In the genomic region with DNA sequence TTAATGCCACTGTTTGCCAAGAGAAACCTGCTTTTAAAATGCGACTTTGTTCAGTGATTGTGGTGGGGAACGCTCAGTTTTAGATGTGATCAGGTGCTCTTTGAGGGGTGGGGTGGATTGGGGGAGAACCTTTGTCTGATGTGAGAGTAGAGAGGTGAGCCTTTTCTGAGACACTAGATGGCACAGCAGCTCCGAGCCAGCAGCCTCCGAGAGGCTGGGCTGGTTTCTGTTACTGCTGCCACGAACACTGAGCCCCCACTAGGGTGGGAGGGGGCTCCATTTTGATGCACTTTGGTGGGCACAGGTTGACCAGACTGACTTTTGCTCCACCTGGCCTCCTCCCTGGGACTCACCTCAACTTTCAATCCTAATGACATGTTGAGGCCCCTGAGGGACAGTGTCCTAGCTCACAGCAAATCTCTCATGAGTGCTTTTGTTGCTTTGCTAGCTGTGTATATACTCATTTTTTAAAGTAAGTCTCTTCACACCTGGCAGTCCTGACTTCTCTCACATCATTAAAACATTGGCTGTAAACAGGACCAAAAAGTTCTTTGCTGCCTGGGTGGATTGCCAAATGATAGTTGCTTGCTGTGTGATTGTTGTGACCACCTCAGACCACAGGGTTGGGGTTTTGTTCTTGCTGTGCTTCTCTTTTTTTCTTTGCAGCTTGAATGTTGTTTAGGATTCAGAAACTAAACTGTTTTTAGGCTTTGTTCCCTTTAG, we compare ENCODE assay signal across 18 cellular contexts.
DNase-seq lines count a peak whose midpoint lies in the region; ATAC-seq, FAIRE-seq and TF ChIP-seq lines count a peak whose summit lies in the region.
"Had no signal": no experiment of that assay in that cellular context is flagged by ENCODE, and none has a peak within 500 bp of the region (broad histone marks: within the 10 kb centered on the region; RNA-seq: fewer than 3 reads in every experiment).

No MANE protein-coding gene starts in this region.

- peak overlapping the region; percentile 87 for H3K27ac ChIP-seq in Panc1 (ENCODE audit: low read length)
- H3K27ac ChIP-seq in heart left ventricle = no peak overlapping the region
- H3K27ac ChIP-seq: SK-N-MC had no signal

- H3K27me3 ChIP-seq in Panc1 (ENCODE audit: control insufficient read depth, insufficient read depth, low read length) (no peaks in the 10 kb centered on the region), heart left ventricle (no peaks in the 10 kb centered on the region)

- intact Hi-C loops in Panc1 (cut with micrococcal nuclease; ENCODE audit: unreplicated experiment) (loop anchor here (5.0 kb wide), 1 partner anchor 235 kb away; no protein-coding TSS in a partner anchor), heart left ventricle (cut with DNase I) (loop anchor here in 4 of 10 donors (2.0 to 10.0 kb wide), 5 partner anchors 43 to 470 kb away; no protein-coding TSS in a partner anchor)

- peaks cover 27 to 45% of the 10 kb centered on the region in 2 donors for H3K27me3 Mint-ChIP-seq in stimulated activated naive B cell treated with anti-CD40 and anti-IgM and Interleukin-4, amounts not matched to agents 10 μg/mL and 1 μg/mL and 100 μg/mL, for 72 hours
- peaks cover 49% of the 10 kb centered on the region for H3K27me3 Mint-ChIP-seq in stimulated activated memory B cell treated with anti-CD40 and anti-IgM and Interleukin-4, amounts not matched to agents 10 μg/mL and 1 μg/mL and 100 μg/mL, for 72 hours

- TF ChIP-seq CTCF in Panc1 (IDR thresholded peaks at IDR 0.05) (peak; percentile 90), heart left ventricle (IDR thresholded peaks at IDR 0.05) (peak in 8 of 12 donors; percentile 18 to 53 (median 30))

- CTCF ChIA-PET in Panc1 (lab: Charles Lee) = no interaction called here

- no peak overlapping the region for H3K27ac Mint-ChIP-seq in stimulated activated naive B cell treated with anti-CD40 and anti-IgM and Interleukin-4, amounts not matched to agents 10 μg/mL and 1 μg/mL and 100 μg/mL, for 72 hours
- H3K27ac Mint-ChIP-seq in stimulated activated memory B cell treated with anti-CD40 and anti-IgM and Interleukin-4, amounts not matched to agents 10 μg/mL and 1 μg/mL and 100 μg/mL, for 72 hours = no peak overlapping the region
- H3K27ac Mint-ChIP-seq: activated CD4-positive, alpha-beta T cell treated with anti-CD3 and anti-CD28 coated beads, Interleukin-2, amount 10 ng/mL, durations not matched to agents 24 days and 14 days; nephron progenitor cell had no signal

- POLR2A ChIA-PET in Panc1 (lab: Charles Lee) = no interaction called here

- H3K36me3 ChIP-seq in Panc1 (ENCODE audit: control insufficient read depth, insufficient read depth, low read length) (no peaks in the 10 kb centered on the region), heart left ventricle (peaks cover 0 to 3% (median 0%) of the 10 kb centered on the region in 9 donors)

- H3K9me3 ChIP-seq in Panc1 (ENCODE audit: control insufficient read depth, insufficient read depth, low read depth, low read length) (no peaks in the 10 kb centered on the region), heart left ventricle (no peaks in the 10 kb centered on the region)

- in situ Hi-C loops in Panc1 (cut with HindIII; ENCODE audit: low pct_unique_long_range_greater_than_20kb, low sequenced_read_pairs) = no loop called here

- H3K4me1 ChIP-seq in Panc1 (ENCODE audit: control insufficient read depth, insufficient read depth, low read length) (peaks cover 13% of the 10 kb centered on the region), heart left ventricle (peaks cover 0 to 11% (median 5%) of the 10 kb centered on the region in 12 donors)

- H3K4me3 ChIP-seq in Panc1 (ENCODE audit: low read depth in 2 of 2, low read length in 2 of 2) (no peak overlapping the region), heart left ventricle (no peak overlapping the region)
- H3K4me3 ChIP-seq: SK-N-MC had no signal

- ATAC-seq in Panc1 (peak; percentile 94), heart left ventricle (peak; percentile 51 to 73 (median 62)), GM18498 (IDR thresholded peaks at IDR 0.05; ENCODE audit: unreplicated experiment) (no peak)
- ATAC-seq in stimulated activated naive B cell treated with anti-CD40 and anti-IgM and Interleukin-4, amounts not matched to agents 10 μg/mL and 1 μg/mL and 100 μg/mL, for 72 hours (replicated peaks) = peak; percentile 67 to 70
- no peak for ATAC-seq in stimulated activated memory B cell treated with anti-CD40 and anti-IgM and Interleukin-4, amounts not matched to agents 10 μg/mL and 1 μg/mL and 100 μg/mL, for 72 hours

- 59 to 66% (median 65%) methylated on average over 5 of the region's 5 CpGs for WGBS in heart left ventricle, 4 donors

- TF ChIP-seq POLR2A in heart left ventricle (IDR thresholded peaks at IDR 0.05) = no peak
- TF ChIP-seq POLR2A in GM12891 (IDR thresholded peaks at IDR 0.05; ENCODE audit: low read depth, low read length) = no peak

- H3K4me1 Mint-ChIP-seq in stimulated activated naive B cell treated with anti-CD40 and anti-IgM and Interleukin-4, amounts not matched to agents 10 μg/mL and 1 μg/mL and 100 μg/mL, for 72 hours = peaks cover 0 to 9% of the 10 kb centered on the region in 2 donors
- no peaks in the 10 kb centered on the region for H3K4me1 Mint-ChIP-seq in stimulated activated memory B cell treated with anti-CD40 and anti-IgM and Interleukin-4, amounts not matched to agents 10 μg/mL and 1 μg/mL and 100 μg/mL, for 72 hours

- H3K4me3 Mint-ChIP-seq in stimulated activated naive B cell treated with anti-CD40 and anti-IgM and Interleukin-4, amounts not matched to agents 10 μg/mL and 1 μg/mL and 100 μg/mL, for 72 hours = no peak overlapping the region
- H3K4me3 Mint-ChIP-seq in stimulated activated memory B cell treated with anti-CD40 and anti-IgM and Interleukin-4, amounts not matched to agents 10 μg/mL and 1 μg/mL and 100 μg/mL, for 72 hours = no peak overlapping the region
- H3K4me3 Mint-ChIP-seq: activated CD4-positive, alpha-beta T cell treated with anti-CD3 and anti-CD28 coated beads, Interleukin-2, amount 10 ng/mL, durations not matched to agents 24 days and 14 days; nephron progenitor cell had no signal

- DNase-seq in SKM-1 treated with dmso at 0.1 percent for 144 hours (lab: John Stamatoyannopoulos, UW; ENCODE audit: unreplicated experiment) (peak; percentile 36), SKM-1 (lab: John Stamatoyannopoulos, UW; ENCODE audit: unreplicated experiment) (no peak), Panc1 (ENCODE audit: low read depth, low spot score) (no peak), heart left ventricle (no peak), GM12891 (ENCODE audit: insufficient read length, low spot score) (no peak)
- no peak for DNase-seq in stimulated activated naive B cell treated with anti-CD40 and anti-IgM and Interleukin-4, amounts not matched to agents 10 μg/mL and 1 μg/mL and 100 μg/mL, for 72 hours
- DNase-seq: ACHN; activated CD4-positive, alpha-beta T cell treated with anti-CD3 and anti-CD28 coated beads, Interleukin-2, amount 10 ng/mL, durations not matched to agents 24 days and 14 days; activated gamma-delta T cell treated with Interleukin-2 at 50 U/mL for 16 hours; NCI-H1092 treated with DMSO at 0.1 percent for 48 hours; NCI-H510A treated with DMSO at 0.1 percent for 48 hours; nephron progenitor cell; small intestine had no signal

- no peaks in the 10 kb centered on the region for H3K9me3 Mint-ChIP-seq in stimulated activated naive B cell treated with anti-CD40 and anti-IgM and Interleukin-4, amounts not matched to agents 10 μg/mL and 1 μg/mL and 100 μg/mL, for 72 hours
- no peaks in the 10 kb centered on the region for H3K9me3 Mint-ChIP-seq in stimulated activated memory B cell treated with anti-CD40 and anti-IgM and Interleukin-4, amounts not matched to agents 10 μg/mL and 1 μg/mL and 100 μg/mL, for 72 hours
- H3K9me3 Mint-ChIP-seq: activated CD4-positive, alpha-beta T cell treated with anti-CD3 and anti-CD28 coated beads, Interleukin-2, amount 10 ng/mL, durations not matched to agents 24 days and 14 days; nephron progenitor cell had no signal

- BruUV-seq in Panc1 (replicated peaks; lab: Mats Ljungman, UMichigan) = no TSS peak

- H3K36me3 Mint-ChIP-seq in stimulated activated naive B cell treated with anti-CD40 and anti-IgM and Interleukin-4, amounts not matched to agents 10 μg/mL and 1 μg/mL and 100 μg/mL, for 72 hours = no peaks in the 10 kb centered on the region
- H3K36me3 Mint-ChIP-seq in stimulated activated memory B cell treated with anti-CD40 and anti-IgM and Interleukin-4, amounts not matched to agents 10 μg/mL and 1 μg/mL and 100 μg/mL, for 72 hours = no peaks in the 10 kb centered on the region

- no peak for FAIRE-seq in GM12891 (lab: Jason Lieb, UNC)
- FAIRE-seq: keratinocyte, small intestine, urothelium cell line had no signal

TF ChIP-seq in GM12891, 5 proteins besides CTCF, POLR2A, EP300 and RAD21:
- TF ChIP-seq TAF1 (IDR thresholded peaks at IDR 0.05; ENCODE audit: low read depth, low read length) = no peak

Comparison
In these comparisons a context has a peak if more than half of its experiments do, and no peak if none do; other contexts are left out.
1. ATAC-seq: peak in Panc1 (single experiment), heart left ventricle (4 of 4) and stimulated activated naive B cell treated with anti-CD40 and anti-IgM and Interleukin-4, amounts not matched to agents 10 μg/mL and 1 μg/mL and 100 μg/mL, for 72 hours (2 of 2); none in GM18498 (single experiment) and stimulated activated memory B cell treated with anti-CD40 and anti-IgM and Interleukin-4, amounts not matched to agents 10 μg/mL and 1 μg/mL and 100 μg/mL, for 72 hours (single experiment).